22 cellular contexts compared by ENCODE assay signal in genomic region chr15:65963358-65963757, GRCh38.
DNase-seq lines count a peak whose midpoint lies in the region; ATAC-seq, FAIRE-seq and TF ChIP-seq lines count a peak whose summit lies in the region.
"Had no signal": no experiment of that assay in that cellular context is flagged by ENCODE, and none has a peak within 500 bp of the region (broad histone marks: within the 10 kb centered on the region; RNA-seq: fewer than 3 reads in every experiment).

No MANE protein-coding gene starts in this region.

- intact Hi-C loops in mammary epithelial cell (cut with micrococcal nuclease): no loop called here
- intact Hi-C loops in MCF 10A (cut with micrococcal nuclease): loop anchor here (5.0 kb wide), 1 partner anchor 326 kb away; no protein-coding TSS in a partner anchor
- intact Hi-C loops in K562 (cut with micrococcal nuclease): no loop called here

- in situ Hi-C loops in mammary epithelial cell (cut with MboI; ENCODE audit: low sequenced_read_pairs in 2 of 2): no loop called here
- in situ Hi-C loops in K562 (cut with MboI): no loop called here

- H3K9me3 Mint-ChIP-seq in MCF 10A (ENCODE audit: unreplicated experiment): no peaks in the 10 kb centered on the region
- H3K9me3 Mint-ChIP-seq: CD4-positive, alpha-beta T cell; CD8-positive, alpha-beta T cell had no signal

- no TSS peak for BruUV-seq in mammary epithelial cell (replicated peaks; lab: Mats Ljungman, UMichigan)
- no TSS peak for BruUV-seq in MCF 10A (replicated peaks; lab: Mats Ljungman, UMichigan)
- BruUV-seq in K562 (replicated peaks; lab: Mats Ljungman, UMichigan): no TSS peak

- H3K9me1 ChIP-seq in K562 (ENCODE audit: control insufficient read depth, insufficient read depth, low read length): peaks cover 2% of the 10 kb centered on the region

- H3K79me2 ChIP-seq in mammary epithelial cell (ENCODE audit: insufficient read depth, low read length) (no peaks in the 10 kb centered on the region), K562 (ENCODE audit: control insufficient read depth, insufficient read depth, low read length) (no peaks in the 10 kb centered on the region)

- ATAC-seq in K562 (peak; percentile 63), esophagus mucosa (peak; percentile 35), SK-N-SH treated with all-trans-retinoic acid at 6 μM for 48 hours (no peak)
- ATAC-seq: CD8-positive, alpha-beta T cell had no signal

- TF ChIP-seq EP300 in K562 (IDR thresholded peaks at IDR 0.05; ENCODE audit: low read length): no peak

- no peak overlapping the region for H3K27ac Mint-ChIP-seq in MCF 10A (ENCODE audit: low read depth, unreplicated experiment)
- H3K27ac Mint-ChIP-seq: B cell; CD4-positive, alpha-beta T cell; CD8-positive, alpha-beta T cell had no signal

- TF ChIP-seq RAD21 in K562 (CRISPR knock-in tag; conservative IDR thresholded peaks at IDR 0.05 in 1 of 2, IDR thresholded peaks at IDR 0.05 in 1 of 2): no peak

- H3K27me3 Mint-ChIP-seq in MCF 10A (ENCODE audit: insufficient read depth, unreplicated experiment): peaks cover 46% of the 10 kb centered on the region

- H3K4me3 ChIP-seq in mammary epithelial cell (replicated peaks in 1 of 3; ENCODE audit: insufficient read depth in 1 of 3, low read depth in 2 of 3, low read length in 3 of 3) (no peak overlapping the region), BLaER1 (no peak overlapping the region), K562 (no peak overlapping the region)
- H3K4me3 ChIP-seq: A549 had no signal

- H3K4me2 ChIP-seq in mammary epithelial cell (ENCODE audit: insufficient read depth, low read depth, low read length) (no peak overlapping the region), BLaER1 (peak overlapping the region; percentile 79), K562 (ENCODE audit: insufficient read depth, low read length) (no peak overlapping the region)
- H3K4me2 ChIP-seq: A549 had no signal

- no peaks in the 10 kb centered on the region for H3K4me1 Mint-ChIP-seq in MCF 10A (ENCODE audit: insufficient read depth, unreplicated experiment)
- H3K4me1 Mint-ChIP-seq: B cell had no signal

- peak overlapping the region; percentile 27 for H2AFZ ChIP-seq in mammary epithelial cell (ENCODE audit: low read depth, low read length)
- no peak overlapping the region for H2AFZ ChIP-seq in K562 (ENCODE audit: low read depth, low read length)

- no peak overlapping the region for H3K9ac ChIP-seq in mammary epithelial cell (ENCODE audit: insufficient read depth, low read length)
- H3K9ac ChIP-seq in BLaER1: no peak overlapping the region
- H3K9ac ChIP-seq in K562 (ENCODE audit: insufficient read depth in 1 of 2, low read depth in 2 of 2, low read length in 2 of 2): no peak overlapping the region; a peak in 1 of 4 replicates

- no peaks in the 10 kb centered on the region for H3K27me3 ChIP-seq in mammary epithelial cell (ENCODE audit: insufficient read depth, low read length)
- no peaks in the 10 kb centered on the region for H3K27me3 ChIP-seq in BLaER1
- peaks cover 26 to 63% of the 10 kb centered on the region in 2 experiments for H3K27me3 ChIP-seq in K562 (ENCODE audit: control insufficient read depth in 2 of 2, insufficient read depth in 2 of 2, low read length in 2 of 2)

- TF ChIP-seq CTCF in mammary epithelial cell (conservative IDR thresholded peaks at IDR 0.05 in 1 of 2, IDR thresholded peaks at IDR 0.05 in 1 of 2; ENCODE audit: extremely low read depth in 1 of 2, insufficient read depth in 1 of 2, low read depth in 1 of 2, low read length in 2 of 2) (no peak), MCF 10A (IDR thresholded peaks at IDR 0.05; ENCODE audit: unreplicated experiment) (no peak), K562 (IDR thresholded peaks at IDR 0.05 in 2 of 3, conservative IDR thresholded peaks at IDR 0.05 in 1 of 3; ENCODE audit: insufficient read depth in 2 of 3, low read depth in 1 of 3, low read length in 3 of 3) (no peak)

- TF ChIP-seq POLR2A in K562 (conservative IDR thresholded peaks at IDR 0.05): no peak

- H4K20me1 ChIP-seq in mammary epithelial cell (ENCODE audit: insufficient read depth, low read length) (no peaks in the 10 kb centered on the region), BLaER1 (no peaks in the 10 kb centered on the region), K562 (replicated peaks; ENCODE audit: control insufficient read depth, insufficient read depth, low read length) (peaks cover 6% of the 10 kb centered on the region; the same call in 1 of the 2 replicates)

- H3K9me3 ChIP-seq in mammary epithelial cell (replicated peaks; ENCODE audit: insufficient read depth, low read length) (no peaks in the 10 kb centered on the region), BLaER1 (no peaks in the 10 kb centered on the region), K562 (replicated peaks; ENCODE audit: control insufficient read depth, insufficient read depth, low read depth, low read length) (no peaks in the 10 kb centered on the region)
- H3K9me3 ChIP-seq: A549, Caco-2 had no signal

- CTCF ChIA-PET in mammary epithelial cell (lab: Charles Lee; ENCODE audit: low non-redundant PET) (no interaction called here), MCF 10A (lab: Yijun Ruan, JAX) (interaction anchor here (0.5 to 0.6 kb wide), 2 partner anchors 19 to 29 kb away, joined by 3 read pairs; no protein-coding TSS in a partner anchor), K562 (lab: Yijun Ruan, JAX; ENCODE audit: low intra/inter-chr PET ratio) (no interaction called here)

- H3K4me1 ChIP-seq in mammary epithelial cell (ENCODE audit: insufficient read depth, low read length) (peaks cover 7% of the 10 kb centered on the region), BLaER1 (peaks cover 25% of the 10 kb centered on the region), K562 (replicated peaks in 1 of 2; ENCODE audit: control insufficient read depth in 2 of 2, insufficient read depth in 2 of 2, low read length in 2 of 2) (peaks cover 0 to 14% of the 10 kb centered on the region in 2 experiments; a peak in 2 of 5 replicates)
- H3K4me1 ChIP-seq: A549, Caco-2 had no signal

- no peak overlapping the region for H3K4me3 Mint-ChIP-seq in MCF 10A (ENCODE audit: unreplicated experiment)
- H3K4me3 Mint-ChIP-seq: B cell; CD4-positive, alpha-beta T cell; CD8-positive, alpha-beta T cell had no signal

- WGBS in mammary epithelial cell (ENCODE audit: low coverage, missing lambda C conversion rate): 23% methylated on average over 5 of the region's 5 CpGs
- 6% methylated on average over 5 of the region's 5 CpGs for WGBS in K562 (ENCODE audit: insufficient coverage, low coverage, missing lambda C conversion rate)

- H3K36me3 Mint-ChIP-seq in MCF 10A (ENCODE audit: insufficient read depth, unreplicated experiment): peaks cover 6% of the 10 kb centered on the region
- H3K36me3 Mint-ChIP-seq: CD8-positive, alpha-beta T cell had no signal

- FAIRE-seq in K562 (lab: Jason Lieb, UNC): no peak
- FAIRE-seq: A549, D721Med, G401.6, GM12891, GM19239 had no signal

- H3K36me3 ChIP-seq in mammary epithelial cell (ENCODE audit: insufficient read depth, low read length) (no peaks in the 10 kb centered on the region), BLaER1 (no peaks in the 10 kb centered on the region), K562 (ENCODE audit: control insufficient read depth, insufficient read depth, low read length) (no peaks in the 10 kb centered on the region)

- dilution Hi-C loops in mammary epithelial cell (cut with HindIII; ENCODE audit: low sequenced_read_pairs): no loop called here

- POLR2A ChIA-PET in MCF 10A (lab: Yijun Ruan, JAX) (no interaction called here), K562 (lab: Yijun Ruan, JAX) (interaction anchor here (0.7 to 1.2 kb wide), 3 partner anchors 11 to 20 kb away, joined by 3 read pairs; no protein-coding TSS in a partner anchor)

- DNase-seq in mammary epithelial cell (no peak), MCF 10A (ENCODE audit: unreplicated experiment) (no peak), K562 (ENCODE audit: extremely low read depth in 1 of 4, low spot score in 3 of 4) (no peak), germinal center (ENCODE audit: low spot score) (no peak)
- DNase-seq in activated CD4-positive, CD25-positive, alpha-beta regulatory T cell (lab: John Stamatoyannopoulos, UW): no peak
- DNase-seq: AML-193; Caco-2; Calu3; CD4-positive, alpha-beta T cell; CD8-positive, alpha-beta T cell; GF-D8 had no signal

- H3K27ac ChIP-seq in mammary epithelial cell (ENCODE audit: insufficient read depth, low read depth, low read length) (no peak overlapping the region), BLaER1 (no peak overlapping the region), K562 (ENCODE audit: extremely low read depth, low read depth, low read length) (no peak overlapping the region)
- H3K27ac ChIP-seq: 22Rv1, A549, C4-2B had no signal

TF ChIP-seq in K562, 482 proteins besides CTCF, POLR2A, EP300 and RAD21:
- TF ChIP-seq CCAR2 (IDR thresholded peaks at IDR 0.05; ENCODE audit: low read depth, low read length) (no peak), DLX4 (CRISPR knock-in tag; IDR thresholded peaks at IDR 0.05) (no peak), ZNF23 (CRISPR knock-in tag; IDR thresholded peaks at IDR 0.05) (no peak), ZNF24 (IDR thresholded peaks at IDR 0.05) (peak; percentile 63; the same call in 1 of the 2 replicates), ZNF3 (CRISPR knock-in tag; IDR thresholded peaks at IDR 0.05) (peak; percentile 50; the same call in 1 of the 2 replicates)

TF ChIP-seq in SK-N-SH treated with all-trans-retinoic acid at 6 μM for 48 hours, 23 proteins besides CTCF, POLR2A, EP300 and RAD21:
- TF ChIP-seq OSR1 (CRISPR knock-in tag; IDR thresholded peaks at IDR 0.05) (no peak), TOX (CRISPR knock-in tag; IDR thresholded peaks at IDR 0.05; ENCODE audit: borderline replicate concordance) (no peak), ZC3H10 (CRISPR knock-in tag; IDR thresholded peaks at IDR 0.05) (no peak), ZNF565 (CRISPR knock-in tag; conservative IDR thresholded peaks at IDR 0.05; ENCODE audit: low read depth) (no peak), ZNF8 (CRISPR knock-in tag; IDR thresholded peaks at IDR 0.05) (no peak), PPARA (CRISPR knock-in tag; IDR thresholded peaks at IDR 0.05; ENCODE audit: borderline replicate concordance) (no peak), ESRRG (CRISPR knock-in tag; IDR thresholded peaks at IDR 0.05) (no peak)
